In genomic region chr1:14987829-14988603, GRCh38 we compare ENCODE assay signal across 15 cellular contexts.
DNase-seq lines count a peak whose midpoint lies in the region; ATAC-seq and TF ChIP-seq lines count a peak whose summit lies in the region.
"Had no signal": no experiment of that assay in that cellular context is flagged by ENCODE, and none has a peak within 500 bp of the region (broad histone marks: within the 10 kb centered on the region; RNA-seq: fewer than 3 reads in every experiment).

No MANE protein-coding gene starts in this region.

- no peaks in the 10 kb centered on the region for H3K9me3 ChIP-seq in HEK293 (ENCODE audit: control insufficient read depth, insufficient read depth, low read depth, low read length)
- H3K9me3 ChIP-seq in esophagus squamous epithelium: no peaks in the 10 kb centered on the region
- no peaks in the 10 kb centered on the region for H3K9me3 ChIP-seq in mucosa of descending colon
- H3K9me3 ChIP-seq: upper lobe of left lung had no signal

- H3K27me3 ChIP-seq in esophagus squamous epithelium: no peaks in the 10 kb centered on the region
- H3K27me3 ChIP-seq: cardiac muscle cell, upper lobe of left lung had no signal

- H3K27ac ChIP-seq in HEK293 (ENCODE audit: extremely low read depth, low read depth, low read length) (no peak overlapping the region), esophagus squamous epithelium (peak overlapping the region in 3 of 4 donors; percentile 25 to 39 (median 29)), substantia nigra (ENCODE audit: low read depth, low read length, poor library complexity, severe bottlenecking) (peak overlapping the region; percentile 30)
- H3K27ac ChIP-seq: cardiac muscle cell, upper lobe of left lung had no signal

- no peak overlapping the region for H3K4me3 ChIP-seq in HEK293 (ENCODE audit: low read depth, low read length)
- H3K4me3 ChIP-seq in esophagus squamous epithelium: no peak overlapping the region
- no peak overlapping the region for H3K4me3 ChIP-seq in mucosa of descending colon
- H3K4me3 ChIP-seq: cardiac muscle cell, upper lobe of left lung had no signal

- ATAC-seq in mucosa of descending colon: peak; percentile 17
- no peak for ATAC-seq in GM21529 (IDR thresholded peaks at IDR 0.05; ENCODE audit: unreplicated experiment)
- no peak for ATAC-seq in GM18858 (IDR thresholded peaks at IDR 0.05; ENCODE audit: unreplicated experiment)

- CTCF ChIA-PET in HEK293 (lab: Yijun Ruan, JAX): no interaction called here

- no peak for TF ChIP-seq POLR2A in esophagus squamous epithelium (IDR thresholded peaks at IDR 0.05)

- H3K36me3 ChIP-seq in HEK293 (ENCODE audit: control insufficient read depth in 2 of 2, insufficient read depth in 1 of 2, low read length in 2 of 2) (no peaks in the 10 kb centered on the region), esophagus squamous epithelium (no peaks in the 10 kb centered on the region), mucosa of descending colon (ENCODE audit: low read depth) (no peaks in the 10 kb centered on the region)
- H3K36me3 ChIP-seq: cardiac muscle cell, upper lobe of left lung had no signal

- WGBS in esophagus squamous epithelium, 2 donors: 47 to 51% methylated on average over 12 to 13 of the region's 16 CpGs

- intact Hi-C loops in esophagus squamous epithelium (cut with DNase I): no loop called here
- intact Hi-C loops in mucosa of descending colon (cut with DNase I, micrococcal nuclease): no loop called here

- DNase-seq in esophagus squamous epithelium (lab: John Stamatoyannopoulos, UW): no peak
- no peak for DNase-seq in mucosa of descending colon
- DNase-seq in substantia nigra (lab: John Stamatoyannopoulos, UW): peak in 1 of 49 donors; percentile 51
- DNase-seq in GDM1 (lab: John Stamatoyannopoulos, UW): no peak
- DNase-seq: activated CD4-positive, alpha-beta T cell treated with anti-CD3 and anti-CD28 coated beads for 48 hours; C1 segment of cervical spinal cord; DMS53; HCEC 1CT; stimulated activated CD4-positive, alpha-beta T cell treated with anti-CD3 and anti-CD28 coated beads, Interleukin-2, amount 100 ng/mL, for 24 hours; T-helper 9 cell had no signal

- TF ChIP-seq CTCF in HEK293 (tag by site-specific recombination; IDR thresholded peaks at IDR 0.05): no peak
- TF ChIP-seq CTCF in esophagus squamous epithelium (IDR thresholded peaks at IDR 0.05): no peak
- TF ChIP-seq CTCF in mucosa of descending colon (IDR thresholded peaks at IDR 0.05): no peak

- no peaks in the 10 kb centered on the region for H3K4me1 ChIP-seq in HEK293 (ENCODE audit: control insufficient read depth, insufficient read depth, low read length)
- H3K4me1 ChIP-seq in esophagus squamous epithelium: peaks cover 3 to 20% (median 5%) of the 10 kb centered on the region in 3 donors
- H3K4me1 ChIP-seq in mucosa of descending colon (ENCODE audit: low read depth): no peaks in the 10 kb centered on the region
- H3K4me1 ChIP-seq: upper lobe of left lung had no signal

- POLR2A ChIA-PET in HEK293 (lab: Yijun Ruan, JAX): no interaction called here

TF ChIP-seq in HEK293, 187 proteins besides CTCF, POLR2A, EP300 and RAD21:
- TF ChIP-seq ZNF394 (tag by site-specific recombination; IDR thresholded peaks at IDR 0.05; ENCODE audit: borderline replicate concordance) (no peak), ZNF16 (tag by site-specific recombination; IDR thresholded peaks at IDR 0.05; ENCODE audit: low read depth) (peak; percentile 91)
